In the genomic region with DNA sequence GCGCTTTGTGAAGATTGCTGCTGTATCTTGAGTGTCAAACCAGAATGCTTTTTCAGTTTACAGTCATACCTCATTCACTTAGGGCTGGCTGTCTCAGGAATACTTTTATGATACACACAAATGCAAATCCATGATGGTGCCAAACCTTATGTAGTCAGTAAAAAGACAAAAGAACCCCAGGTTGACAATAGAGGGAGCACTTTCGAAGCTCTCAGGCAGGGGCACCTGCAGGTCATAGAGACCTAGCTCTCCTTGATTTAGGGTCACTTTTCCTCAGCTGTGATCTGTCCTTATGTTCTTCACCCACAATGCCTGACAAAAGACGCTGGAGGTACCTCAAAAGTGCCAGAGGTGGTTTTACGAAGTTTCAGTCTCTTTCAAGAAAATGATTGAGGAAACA, we compare ENCODE assay signal across 1 cellular context.
TF ChIP-seq lines count a peak whose summit lies in the region.

No MANE protein-coding gene starts in this region.

TF ChIP-seq in WTC11, 78 proteins besides CTCF, POLR2A, EP300 and RAD21 (continued from another document):
- TF ChIP-seq, protein P1, sequence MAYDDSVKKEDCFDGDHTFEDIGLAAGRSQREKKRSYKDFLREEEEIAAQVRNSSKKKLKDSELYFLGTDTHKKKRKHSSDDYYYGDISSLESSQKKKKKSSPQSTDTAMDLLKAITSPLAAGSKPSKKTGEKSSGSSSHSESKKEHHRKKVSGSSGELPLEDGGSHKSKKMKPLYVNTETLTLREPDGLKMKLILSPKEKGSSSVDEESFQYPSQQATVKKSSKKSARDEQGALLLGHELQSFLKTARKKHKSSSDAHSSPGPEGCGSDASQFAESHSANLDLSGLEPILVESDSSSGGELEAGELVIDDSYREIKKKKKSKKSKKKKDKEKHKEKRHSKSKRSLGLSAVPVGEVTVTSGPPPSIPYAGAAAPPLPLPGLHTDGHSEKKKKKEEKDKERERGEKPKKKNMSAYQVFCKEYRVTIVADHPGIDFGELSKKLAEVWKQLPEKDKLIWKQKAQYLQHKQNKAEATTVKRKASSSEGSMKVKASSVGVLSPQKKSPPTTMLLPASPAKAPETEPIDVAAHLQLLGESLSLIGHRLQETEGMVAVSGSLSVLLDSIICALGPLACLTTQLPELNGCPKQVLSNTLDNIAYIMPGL (CRISPR knock-in tag; IDR thresholded peaks at IDR 0.05): no peak
- TF ChIP-seq, protein P2, sequence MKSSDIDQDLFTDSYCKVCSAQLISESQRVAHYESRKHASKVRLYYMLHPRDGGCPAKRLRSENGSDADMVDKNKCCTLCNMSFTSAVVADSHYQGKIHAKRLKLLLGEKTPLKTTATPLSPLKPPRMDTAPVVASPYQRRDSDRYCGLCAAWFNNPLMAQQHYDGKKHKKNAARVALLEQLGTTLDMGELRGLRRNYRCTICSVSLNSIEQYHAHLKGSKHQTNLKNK (CRISPR knock-in tag; IDR thresholded peaks at IDR 0.05): no peak
- TF ChIP-seq KAT7 (CRISPR knock-in tag; IDR thresholded peaks at IDR 0.05; ENCODE audit: borderline replicate concordance): no peak
- TF ChIP-seq FOXJ3 (CRISPR knock-in tag; IDR thresholded peaks at IDR 0.05; ENCODE audit: borderline replicate concordance): no peak
- no peak for TF ChIP-seq NFYB (CRISPR knock-in tag; conservative IDR thresholded peaks at IDR 0.05; ENCODE audit: low read depth)
- TF ChIP-seq ZNF671 (CRISPR knock-in tag; IDR thresholded peaks at IDR 0.05): no peak
- TF ChIP-seq, protein P3, sequence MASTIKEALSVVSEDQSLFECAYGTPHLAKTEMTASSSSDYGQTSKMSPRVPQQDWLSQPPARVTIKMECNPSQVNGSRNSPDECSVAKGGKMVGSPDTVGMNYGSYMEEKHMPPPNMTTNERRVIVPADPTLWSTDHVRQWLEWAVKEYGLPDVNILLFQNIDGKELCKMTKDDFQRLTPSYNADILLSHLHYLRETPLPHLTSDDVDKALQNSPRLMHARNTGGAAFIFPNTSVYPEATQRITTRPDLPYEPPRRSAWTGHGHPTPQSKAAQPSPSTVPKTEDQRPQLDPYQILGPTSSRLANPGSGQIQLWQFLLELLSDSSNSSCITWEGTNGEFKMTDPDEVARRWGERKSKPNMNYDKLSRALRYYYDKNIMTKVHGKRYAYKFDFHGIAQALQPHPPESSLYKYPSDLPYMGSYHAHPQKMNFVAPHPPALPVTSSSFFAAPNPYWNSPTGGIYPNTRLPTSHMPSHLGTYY (CRISPR knock-in tag; IDR thresholded peaks at IDR 0.05): no peak
- TF ChIP-seq ZNF232 (CRISPR knock-in tag; IDR thresholded peaks at IDR 0.05): no peak
- TF ChIP-seq OVOL2 (CRISPR knock-in tag; IDR thresholded peaks at IDR 0.05; ENCODE audit: borderline replicate concordance): no peak
- TF ChIP-seq EMX1 (CRISPR knock-in tag; IDR thresholded peaks at IDR 0.05): no peak
- TF ChIP-seq ELF4 (CRISPR knock-in tag; IDR thresholded peaks at IDR 0.05; ENCODE audit: low read depth): no peak
- no peak for TF ChIP-seq ZNF219 (CRISPR knock-in tag; IDR thresholded peaks at IDR 0.05; ENCODE audit: borderline replicate concordance)
- TF ChIP-seq, protein P4, sequence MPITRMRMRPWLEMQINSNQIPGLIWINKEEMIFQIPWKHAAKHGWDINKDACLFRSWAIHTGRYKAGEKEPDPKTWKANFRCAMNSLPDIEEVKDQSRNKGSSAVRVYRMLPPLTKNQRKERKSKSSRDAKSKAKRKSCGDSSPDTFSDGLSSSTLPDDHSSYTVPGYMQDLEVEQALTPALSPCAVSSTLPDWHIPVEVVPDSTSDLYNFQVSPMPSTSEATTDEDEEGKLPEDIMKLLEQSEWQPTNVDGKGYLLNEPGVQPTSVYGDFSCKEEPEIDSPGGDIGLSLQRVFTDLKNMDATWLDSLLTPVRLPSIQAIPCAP (CRISPR knock-in tag; IDR thresholded peaks at IDR 0.05): no peak
- no peak for TF ChIP-seq NR3C1 (CRISPR knock-in tag; conservative IDR thresholded peaks at IDR 0.05; ENCODE audit: low read depth)
